1 cellular context compared by ENCODE assay signal in genomic region chr1:109425391-109425790, GRCh38.
TF ChIP-seq lines count a peak whose summit lies in the region.

No MANE protein-coding gene starts in this region.

TF ChIP-seq in IMR-90, 13 proteins besides CTCF, POLR2A, EP300 and RAD21 (continued from another document):
- TF ChIP-seq NFE2L2 (IDR thresholded peaks at IDR 0.05; ENCODE audit: low read depth, low read length) (no peak), FOS (IDR thresholded peaks at IDR 0.05; ENCODE audit: low read depth, low read length) (no peak)
TF ChIP-seq in IMR-90: peak in this region for 0.
